Comparison of ENCODE assay signal across 6 cellular contexts in genomic region chr4:986428-986948, GRCh38.
DNase-seq lines count a peak whose midpoint lies in the region; ATAC-seq and TF ChIP-seq lines count a peak whose summit lies in the region.

No MANE protein-coding gene starts in this region.

- H3K27ac ChIP-seq in HL-60 (replicated peaks) (peak overlapping the region; percentile 39), skin epidermis (peak overlapping the region in 19 of 21 experiments; percentile 28 to 89 (median 71))

- DNase-seq in HL-60 (ENCODE audit: low read depth in 1 of 2, low spot score in 1 of 2): no peak
- DNase-seq in erythroblast (lab: John Stamatoyannopoulos, UW): no peak
- no peak for DNase-seq in D341Med (ENCODE audit: low spot score)
- no peak for DNase-seq in GDM1 (lab: John Stamatoyannopoulos, UW)

- H3K4me3 ChIP-seq in HL-60 (replicated peaks; ENCODE audit: insufficient read depth, low read length) (peak overlapping the region; percentile 48), skin epidermis (peak overlapping the region; percentile 53 to 91 (median 64))

- no peaks in the 10 kb centered on the region for H3K27me3 ChIP-seq in HL-60 (ENCODE audit: insufficient read depth, poor library complexity, severe bottlenecking)

- no peak for TF ChIP-seq CTCF in HL-60 (IDR thresholded peaks at IDR 0.05; ENCODE audit: insufficient read depth, low read length)

- peak; percentile 48 for TF ChIP-seq POLR2A in erythroblast (IDR thresholded peaks at IDR 0.05; ENCODE audit: low read length)

- peak; percentile 36 for ATAC-seq in GM18511 (IDR thresholded peaks at IDR 0.05; ENCODE audit: unreplicated experiment)
